15 cellular contexts compared by ENCODE assay signal in the genomic region with DNA sequence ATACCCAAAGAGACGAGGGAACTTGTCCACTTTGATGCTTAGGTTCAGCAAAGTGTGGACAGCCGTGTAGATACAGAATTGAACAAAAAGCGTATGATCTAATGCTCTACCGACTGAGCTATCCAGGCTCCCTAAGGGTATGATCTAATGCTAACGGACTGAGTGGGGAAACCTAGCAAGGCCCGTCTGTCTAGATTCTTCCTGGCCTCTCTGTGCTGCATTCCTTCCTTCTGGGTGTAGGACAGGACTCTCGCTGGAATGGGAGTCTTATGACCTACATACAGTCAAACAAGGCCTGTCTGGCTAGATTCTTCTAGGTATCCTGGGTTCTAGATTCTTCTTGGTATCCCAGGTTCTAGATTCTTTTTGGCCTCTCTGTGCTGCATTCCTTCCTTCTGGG. TPM values are rescaled to one million over a fixed set of nuclear protein-coding genes. Genes with fewer than 3 reads are reported as not detected.
DNase-seq lines count a peak whose midpoint lies in the region; ATAC-seq and TF ChIP-seq lines count a peak whose summit lies in the region.
"Had no signal": no experiment of that assay in that cellular context is flagged by ENCODE, and none has a peak within 500 bp of the region (broad histone marks: within the 10 kb centered on the region; RNA-seq: fewer than 3 reads in every experiment).

No MANE protein-coding gene starts in this region.

- H4K20me1 ChIP-seq in BLaER1: no peaks in the 10 kb centered on the region

- H3K4me1 Mint-ChIP-seq in glutamatergic neuron (ENCODE audit: low read depth, unreplicated experiment): peaks cover 9% of the 10 kb centered on the region
- H3K4me1 Mint-ChIP-seq: H9 had no signal

- H3K27me3 ChIP-seq in BLaER1 (no peaks in the 10 kb centered on the region), upper lobe of right lung (no peaks in the 10 kb centered on the region)

- intact Hi-C loops in upper lobe of right lung (cut with DNase I): no loop called here

- H3K36me3 Mint-ChIP-seq in glutamatergic neuron (ENCODE audit: unreplicated experiment): no peaks in the 10 kb centered on the region

- no peak for TF ChIP-seq CTCF in upper lobe of right lung (IDR thresholded peaks at IDR 0.05)
- no peak for TF ChIP-seq CTCF in glutamatergic neuron (IDR thresholded peaks at IDR 0.05; ENCODE audit: partially characterized antibody, unreplicated experiment)

- peaks cover 27% of the 10 kb centered on the region for H3K4me1 ChIP-seq in BLaER1
- no peaks in the 10 kb centered on the region for H3K4me1 ChIP-seq in upper lobe of right lung

- no peak overlapping the region for H3K27ac Mint-ChIP-seq in glutamatergic neuron (ENCODE audit: unreplicated experiment)
- H3K27ac Mint-ChIP-seq: B cell; CD4-positive, alpha-beta T cell; H9 had no signal

- peak; percentile 52 for ATAC-seq in upper lobe of right lung

- H3K9me3 ChIP-seq in BLaER1 (no peaks in the 10 kb centered on the region), upper lobe of right lung (no peaks in the 10 kb centered on the region)
- H3K9me3 ChIP-seq: Caco-2 had no signal

- H3K9me3 Mint-ChIP-seq in glutamatergic neuron (ENCODE audit: unreplicated experiment): peaks cover 2% of the 10 kb centered on the region
- H3K9me3 Mint-ChIP-seq: CD4-positive, alpha-beta T cell; H9 had no signal

- H3K4me3 ChIP-seq in BLaER1 (no peak overlapping the region), upper lobe of right lung (no peak overlapping the region)

- peak overlapping the region; percentile 17; the same call in 1 of the 2 replicates for H3K9ac ChIP-seq in BLaER1

- no peak overlapping the region for H3K27ac ChIP-seq in BLaER1
- H3K27ac ChIP-seq in upper lobe of right lung: no peak overlapping the region
- H3K27ac ChIP-seq: C4-2B had no signal

- H3K4me3 Mint-ChIP-seq in glutamatergic neuron (ENCODE audit: unreplicated experiment): no peak overlapping the region
- H3K4me3 Mint-ChIP-seq: B cell; CD4-positive, alpha-beta T cell; H9 had no signal

- DNase-seq in ELF-1 (ENCODE audit: low read depth, low spot score) (peak; percentile 62), islet precursor cell (peak; percentile 78), upper lobe of right lung (no peak), EL (no peak), glutamatergic neuron (no peak)
- DNase-seq: CD4-positive, alpha-beta T cell; GF-D8; H9; IMR-90 had no signal

- peaks cover 2% of the 10 kb centered on the region for H3K27me3 Mint-ChIP-seq in glutamatergic neuron (ENCODE audit: unreplicated experiment)
- H3K27me3 Mint-ChIP-seq: CD4-positive, alpha-beta T cell had no signal

- H3K4me2 ChIP-seq in BLaER1: peak overlapping the region; percentile 58

- no peaks in the 10 kb centered on the region for H3K36me3 ChIP-seq in BLaER1
- no peaks in the 10 kb centered on the region for H3K36me3 ChIP-seq in upper lobe of right lung

RNA-seq across cellular contexts. Expression of a gene that starts 8.4 kb away (rescaled TPM):
- 139 TPM for total RNA-seq in upper lobe of right lung
- 4.4 TPM for total RNA-seq in glutamatergic neuron (ENCODE audit: unreplicated experiment)

RNA-seq across cellular contexts. Expression of a gene that starts 11.1 kb away (rescaled TPM):
- total RNA-seq in upper lobe of right lung (3.9 TPM), glutamatergic neuron (ENCODE audit: unreplicated experiment) (not detected)
- total RNA-seq: A172, H1, H9, IMR-90 had no signal

RNA-seq across cellular contexts. Expression of a gene that starts 36.1 kb away (rescaled TPM):
- total RNA-seq in upper lobe of right lung (18.4 TPM), glutamatergic neuron (ENCODE audit: unreplicated experiment) (664 TPM)
- total RNA-seq: CD4-positive, alpha-beta T cell had no signal

RNA-seq across cellular contexts. Expression of a gene that starts 46.4 kb away (rescaled TPM):
- 156 TPM for total RNA-seq in upper lobe of right lung
- 4.0 TPM for total RNA-seq in glutamatergic neuron (ENCODE audit: unreplicated experiment)

RNA-seq across cellular contexts. Expression of a gene that starts 54.0 kb away (rescaled TPM):
- total RNA-seq in upper lobe of right lung: 59.8 TPM
- 74.4 TPM for total RNA-seq in glutamatergic neuron (ENCODE audit: unreplicated experiment)

Comparison
In these comparisons a context has a peak if more than half of its experiments do, and no peak if none do; other contexts are left out.
1. DNase-seq: peak in ELF-1 (single experiment) and islet precursor cell (single experiment); none in upper lobe of right lung (single experiment), EL (single experiment) and glutamatergic neuron (single experiment).
2. RNA of a gene that starts 8.4 kb away (total RNA-seq): 139 TPM in upper lobe of right lung (single experiment); 4.4 TPM in glutamatergic neuron (single experiment); every median in the first group is over 10 times any median in the second.
3. RNA of a gene that starts 36.1 kb away (total RNA-seq): 664 TPM in glutamatergic neuron (single experiment); 18.4 TPM in upper lobe of right lung (single experiment); every median in the first group is over 10 times any median in the second.